Comparison of ENCODE assay signal across 10 cellular contexts in the genomic region with DNA sequence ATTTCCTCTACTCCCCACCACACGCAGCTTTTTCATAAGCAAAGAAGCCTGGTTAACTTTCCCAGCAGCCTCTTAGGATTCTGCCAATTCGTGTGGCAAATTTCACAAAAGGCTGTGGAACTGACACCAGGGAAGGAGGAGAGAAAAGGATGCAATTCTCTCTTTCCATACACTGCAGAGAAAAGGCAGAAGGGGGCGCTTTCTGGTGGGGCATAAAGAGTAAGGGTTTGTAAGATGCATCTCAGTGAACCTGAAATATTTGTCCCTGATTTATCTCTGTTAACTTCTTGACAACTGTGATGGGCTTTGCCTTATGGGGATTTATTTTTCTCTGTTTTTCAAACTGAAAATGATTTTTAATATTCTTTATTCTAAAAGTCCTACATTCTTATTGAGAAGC. TPM values are rescaled to one million over a fixed set of nuclear protein-coding genes. Genes with fewer than 3 reads are reported as not detected.
DNase-seq lines count a peak whose midpoint lies in the region; ATAC-seq and TF ChIP-seq lines count a peak whose summit lies in the region.
"Had no signal": no experiment of that assay in that cellular context is flagged by ENCODE, and none has a peak within 500 bp of the region (broad histone marks: within the 10 kb centered on the region; RNA-seq: fewer than 3 reads in every experiment).

No MANE protein-coding gene starts in this region.

- no peaks in the 10 kb centered on the region for H3K9me3 Mint-ChIP-seq in T-helper 2 cell treated with Interferon-gamma antibody and Interleukin-4, amounts not matched to agents 5 μg/mL and 100 μg/mL, for 36 hours

- intact Hi-C loops in left ventricle myocardium inferior (cut with micrococcal nuclease) (no loop called here), heart right ventricle (cut with DNase I) (no loop called here), heart left ventricle (cut with DNase I) (no loop called here)

- TF ChIP-seq CTCF in left ventricle myocardium inferior (IDR thresholded peaks at IDR 0.05; ENCODE audit: borderline replicate concordance) (peak; percentile 41), heart right ventricle (IDR thresholded peaks at IDR 0.05) (peak in 1 of 9 donors; percentile 17), brain microvascular endothelial cell (IDR thresholded peaks at IDR 0.05; ENCODE audit: low read depth, low read length, missing control alignments) (peak; percentile 53), heart left ventricle (IDR thresholded peaks at IDR 0.05) (peak in 3 of 12 donors; percentile 10 to 14 (median 13))

- in situ Hi-C loops in brain microvascular endothelial cell (cut with HindIII; ENCODE audit: low pct_ligation_motif_present, low sequenced_read_pairs), result no loop called here

- 19 to 27% methylated on average over 3 of the region's 3 CpGs for WGBS in heart right ventricle, 2 donors
- 24 to 29% (median 26%) methylated on average over 3 of the region's 3 CpGs for WGBS in heart left ventricle, 4 donors

- H3K27me3 Mint-ChIP-seq in T-helper 2 cell treated with Interferon-gamma antibody and Interleukin-4, amounts not matched to agents 5 μg/mL and 100 μg/mL, for 36 hours (ENCODE audit: low read depth), result peaks cover 43% of the 10 kb centered on the region

- no peak overlapping the region for H3K27ac Mint-ChIP-seq in T-helper 2 cell treated with Interferon-gamma antibody and Interleukin-4, amounts not matched to agents 5 μg/mL and 100 μg/mL, for 36 hours

- no peaks in the 10 kb centered on the region for H3K36me3 Mint-ChIP-seq in T-helper 2 cell treated with Interferon-gamma antibody and Interleukin-4, amounts not matched to agents 5 μg/mL and 100 μg/mL, for 36 hours (ENCODE audit: low read depth)

- H3K27me3 ChIP-seq in left ventricle myocardium inferior (ENCODE audit: low read depth) (peaks cover 34% of the 10 kb centered on the region), heart right ventricle (peaks cover 0 to 39% (median 6%) of the 10 kb centered on the region in 7 donors), brain microvascular endothelial cell (replicated peaks) (peaks cover 2% of the 10 kb centered on the region), heart left ventricle (peaks cover 0 to 30% (median 0%) of the 10 kb centered on the region in 9 donors)

- ATAC-seq in heart right ventricle (no peak), HG03108 (IDR thresholded peaks at IDR 0.05; ENCODE audit: unreplicated experiment) (no peak), heart left ventricle (no peak)
- ATAC-seq: gastrocnemius medialis had no signal

- H3K9me3 ChIP-seq in left ventricle myocardium inferior (replicated peaks), result peaks cover 5% of the 10 kb centered on the region
- peaks cover 0 to 7% (median 0%) of the 10 kb centered on the region in 11 donors for H3K9me3 ChIP-seq in heart right ventricle
- H3K9me3 ChIP-seq in heart left ventricle, result peaks cover 0 to 5% (median 0%) of the 10 kb centered on the region in 12 donors
- H3K9me3 ChIP-seq: gastrocnemius medialis had no signal

- no peak for TF ChIP-seq POLR2A in heart left ventricle (IDR thresholded peaks at IDR 0.05)

- peaks cover 10% of the 10 kb centered on the region for H3K4me1 ChIP-seq in left ventricle myocardium inferior
- no peaks in the 10 kb centered on the region for H3K4me1 ChIP-seq in heart right ventricle
- H3K4me1 ChIP-seq in heart left ventricle, result no peaks in the 10 kb centered on the region
- H3K4me1 ChIP-seq: gastrocnemius medialis had no signal

- H3K4me3 Mint-ChIP-seq in T-helper 2 cell treated with Interferon-gamma antibody and Interleukin-4, amounts not matched to agents 5 μg/mL and 100 μg/mL, for 36 hours, result no peak overlapping the region

- H3K4me3 ChIP-seq in left ventricle myocardium inferior, result no peak overlapping the region
- no peak overlapping the region for H3K4me3 ChIP-seq in heart right ventricle
- H3K4me3 ChIP-seq in brain microvascular endothelial cell (ENCODE audit: low read depth, low read length), result no peak overlapping the region
- H3K4me3 ChIP-seq in heart left ventricle, result no peak overlapping the region
- H3K4me3 ChIP-seq: gastrocnemius medialis had no signal

- no peaks in the 10 kb centered on the region for H3K4me1 Mint-ChIP-seq in T-helper 2 cell treated with Interferon-gamma antibody and Interleukin-4, amounts not matched to agents 5 μg/mL and 100 μg/mL, for 36 hours (ENCODE audit: low read depth)

- H3K27ac ChIP-seq in left ventricle myocardium inferior (replicated peaks) (no peak overlapping the region), heart right ventricle (no peak overlapping the region), brain microvascular endothelial cell (no peak overlapping the region), heart left ventricle (no peak overlapping the region)
- H3K27ac ChIP-seq: gastrocnemius medialis had no signal

- H3K36me3 ChIP-seq in left ventricle myocardium inferior (no peaks in the 10 kb centered on the region), heart right ventricle (no peaks in the 10 kb centered on the region), brain microvascular endothelial cell (replicated peaks) (no peaks in the 10 kb centered on the region), heart left ventricle (no peaks in the 10 kb centered on the region)
- H3K36me3 ChIP-seq: gastrocnemius medialis had no signal

- no peak for DNase-seq in left ventricle myocardium inferior
- no peak for DNase-seq in heart right ventricle
- peak; percentile 26 for DNase-seq in NCI-H1092 (lab: John Stamatoyannopoulos, UW)
- no peak for DNase-seq in brain microvascular endothelial cell
- DNase-seq in stimulated activated CD8-positive, alpha-beta memory T cell treated with anti-CD3 and anti-CD28 coated beads, Interleukin-4, amount 100 ng/mL, for 48 hours, result peak; percentile 42
- no peak for DNase-seq in T-helper 2 cell treated with Interferon-gamma antibody and Interleukin-4, amounts not matched to agents 5 μg/mL and 100 μg/mL, for 36 hours (ENCODE audit: low spot score)
- no peak for DNase-seq in heart left ventricle
- DNase-seq: gastrocnemius medialis, T-helper 9 cell had no signal

RNA-seq across cellular contexts. Expression of a gene that starts 45.5 kb away (rescaled TPM):
- total RNA-seq in left ventricle myocardium inferior (7.5 TPM), heart right ventricle (1 to 10 TPM in 8 of 10 donors, under 1 TPM in 2; 0.58 to 5.9 (median 2.0) TPM), heart left ventricle (1 to 10 TPM in 8 of 9 donors, under 1 TPM in 1; 0.25 to 6.4 (median 2.4) TPM)
- polyA plus RNA-seq in heart right ventricle (1 to 10 TPM in 1 of 2 donors, under 1 TPM in 1; 0.39 to 1.1 TPM), heart left ventricle (1 to 10 TPM; 1.3 to 1.6 TPM)
- total RNA-seq: gastrocnemius medialis had no signal

Comparison
In these comparisons a context has a peak if more than half of its experiments do, and no peak if none do; other contexts are left out.
1. DNase-seq: peak in NCI-H1092 (single experiment) and stimulated activated CD8-positive, alpha-beta memory T cell treated with anti-CD3 and anti-CD28 coated beads, Interleukin-4, amount 100 ng/mL, for 48 hours (single experiment); none in left ventricle myocardium inferior (single experiment), heart right ventricle (0 of 2), brain microvascular endothelial cell (single experiment), T-helper 2 cell treated with Interferon-gamma antibody and Interleukin-4, amounts not matched to agents 5 μg/mL and 100 μg/mL, for 36 hours (single experiment) and heart left ventricle (0 of 5).